In the genomic region with DNA sequence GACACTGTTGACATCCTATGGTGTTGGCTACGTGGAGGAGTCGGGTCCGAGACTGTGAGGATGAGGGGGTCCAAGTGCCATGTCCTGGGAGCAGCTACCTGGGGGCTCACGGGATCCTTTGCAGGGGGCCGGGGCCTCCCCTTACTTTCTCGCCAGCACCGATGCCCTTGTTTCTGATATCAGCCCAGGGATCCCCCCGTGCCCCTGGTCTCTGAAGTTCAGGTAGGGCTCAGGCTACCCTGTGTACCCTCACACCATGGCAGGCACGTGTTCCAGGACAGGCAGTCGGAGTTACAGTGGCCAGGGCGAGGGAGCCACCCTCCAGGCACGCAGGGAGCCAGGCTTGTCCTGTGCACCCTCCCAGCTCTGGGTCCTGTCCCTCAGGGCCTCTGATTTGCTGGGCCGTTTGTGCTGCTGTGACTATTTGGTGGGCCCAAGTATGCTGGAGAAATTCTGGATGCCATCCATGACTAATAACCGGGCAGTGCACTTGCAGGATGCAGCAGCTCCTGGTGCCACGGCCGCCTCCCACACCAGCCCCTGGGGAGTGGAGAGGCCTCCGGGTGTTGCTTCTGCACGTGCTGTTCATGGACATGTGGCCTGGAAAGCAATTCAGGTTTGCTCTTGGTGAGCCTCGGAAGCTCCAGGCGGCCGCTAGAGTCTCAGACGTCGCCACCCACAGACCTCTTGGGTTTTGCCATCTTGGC, we compare ENCODE assay signal across 21 cellular contexts.
"Had no signal": no experiment of that assay in that cellular context is flagged by ENCODE, and none has a peak within 500 bp of the region (broad histone marks: within the 10 kb centered on the region; RNA-seq: fewer than 3 reads in every experiment).

No MANE protein-coding gene starts in this region.

- H3K4me2 ChIP-seq: hepatocyte, neural progenitor cell had no signal

- H3K27ac ChIP-seq: colonic mucosa, hepatocyte, neural progenitor cell, parathyroid adenoma, psoas muscle, sigmoid colon, thyroid gland, upper lobe of left lung, uterus had no signal

- H3K9ac ChIP-seq: neural progenitor cell, parathyroid adenoma had no signal

- H3K36me3 ChIP-seq: colonic mucosa, neural progenitor cell, sigmoid colon, thyroid gland, upper lobe of left lung, uterus had no signal

- ATAC-seq: left lobe of liver; mucosa of descending colon; naive thymus-derived CD8-positive, alpha-beta T cell; psoas muscle had no signal

- H3K79me2 ChIP-seq: hepatocyte, parathyroid adenoma had no signal

- H3K27me3 ChIP-seq: colonic mucosa, thyroid gland, upper lobe of left lung, uterus had no signal

- DNase-seq: colonic mucosa; effector CD4-positive, alpha-beta T cell; erythroblast; foreskin melanocyte; kidney glomerular epithelial cell; mammary epithelial cell; mucosa of descending colon; naive thymus-derived CD8-positive, alpha-beta T cell; occipital lobe; psoas muscle; sigmoid colon; small intestine; stimulated activated CD4-positive, alpha-beta T cell treated with anti-CD3 and anti-CD28 coated beads, Interleukin-2, amount 100 ng/mL, for 48 hours; stimulated activated naive CD4-positive, alpha-beta T cell treated with Interleukin-2 at 50 U/mL for 16 hours; thyroid gland; upper lobe of left lung; uterus had no signal

- H3K9me3 ChIP-seq: colonic mucosa, mucosa of descending colon, psoas muscle, sigmoid colon, thyroid gland, upper lobe of left lung, uterus had no signal

- H3K4me1 ChIP-seq: colonic mucosa, parathyroid adenoma, psoas muscle, sigmoid colon, thyroid gland, uterus had no signal

- H3K4me3 ChIP-seq: colonic mucosa, hepatocyte, mucosa of descending colon, neural progenitor cell, psoas muscle, sigmoid colon, thyroid gland, upper lobe of left lung, uterus had no signal

- H2AFZ ChIP-seq: hepatocyte, neural progenitor cell, parathyroid adenoma had no signal
